Comparison of ENCODE assay signal across 8 cellular contexts in the genomic region with DNA sequence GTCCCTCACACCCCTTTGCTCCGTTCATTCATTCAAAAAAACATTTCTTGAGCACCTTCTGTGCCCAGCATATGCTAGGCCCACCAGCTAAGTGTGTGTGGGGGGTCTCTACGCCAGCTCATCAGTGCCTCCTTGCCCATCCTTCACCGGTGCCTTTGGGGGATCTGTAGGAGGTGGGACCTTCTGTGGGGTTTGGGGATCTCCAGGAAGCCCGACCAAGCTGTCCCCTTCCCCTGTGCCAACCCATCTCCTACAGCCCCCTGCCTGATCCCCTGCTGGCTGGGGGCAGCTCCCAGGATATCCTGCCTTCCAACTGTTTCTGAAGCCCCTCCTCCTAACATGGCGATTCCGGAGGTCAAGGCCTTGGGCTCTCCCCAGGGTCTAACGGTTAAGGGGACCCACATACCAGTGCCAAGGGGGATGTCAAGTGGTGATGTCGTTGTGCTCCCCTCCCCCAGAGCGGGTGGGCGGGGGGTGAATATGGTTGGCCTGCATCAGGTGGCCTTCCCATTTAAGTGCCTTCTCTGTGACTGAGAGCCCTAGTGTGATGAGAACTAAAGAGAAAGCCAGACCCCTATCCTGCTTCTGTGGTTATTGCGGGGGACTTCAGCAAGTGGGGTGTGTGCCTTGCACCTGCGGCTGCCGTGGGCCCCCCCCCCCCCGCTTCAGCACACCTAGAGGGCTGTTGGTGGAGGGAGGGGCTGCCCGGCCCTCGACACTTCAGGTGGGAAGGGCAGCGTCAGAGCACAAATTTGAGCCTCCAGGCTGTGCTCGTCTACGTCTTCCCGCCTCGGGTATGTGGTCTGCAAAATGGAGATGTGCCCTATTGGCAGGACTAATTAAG. TPM values are rescaled to one million over a fixed set of nuclear protein-coding genes. Genes with fewer than 3 reads are reported as not detected.
A peak's percentile ranks its signal among the peaks of the same experiment; 100 is the strongest.
DNase-seq lines count a peak whose midpoint lies in the region; ATAC-seq and TF ChIP-seq lines count a peak whose summit lies in the region.

No MANE protein-coding gene starts in this region.

- intact Hi-C loops in adrenal gland (cut with DNase I), result loop anchor here in 1 of 2 donors (10.0 kb wide), 1 partner anchor 239 kb away; no protein-coding TSS in a partner anchor

- TF ChIP-seq EP300 in suprapubic skin (IDR thresholded peaks at IDR 0.05), result no peak

- no peaks in the 10 kb centered on the region for H3K27me3 ChIP-seq in HL-60 (ENCODE audit: insufficient read depth, poor library complexity, severe bottlenecking)
- H3K27me3 ChIP-seq in adrenal gland, result no peaks in the 10 kb centered on the region
- H3K27me3 ChIP-seq in suprapubic skin, result no peaks in the 10 kb centered on the region

- ATAC-seq in left lobe of liver (no peak), GM18867 (IDR thresholded peaks at IDR 0.05; ENCODE audit: unreplicated experiment) (no peak)

- TF ChIP-seq CTCF in HL-60 (IDR thresholded peaks at IDR 0.05; ENCODE audit: insufficient read depth, low read length), result no peak
- peak in 1 of 6 experiments; percentile 5 for TF ChIP-seq CTCF in adrenal gland (IDR thresholded peaks at IDR 0.05)
- no peak for TF ChIP-seq CTCF in suprapubic skin (IDR thresholded peaks at IDR 0.05)

- H3K4me3 ChIP-seq in HL-60 (replicated peaks; ENCODE audit: insufficient read depth, low read length) (peak overlapping the region; percentile 36), adrenal gland (peak overlapping the region in 2 of 4 donors; percentile 13 to 31), suprapubic skin (peak overlapping the region; percentile 47)

- H3K27ac ChIP-seq in HL-60 (replicated peaks), result peak overlapping the region; percentile 75
- peak overlapping the region; percentile 46 to 94 (median 68) for H3K27ac ChIP-seq in adrenal gland
- peak overlapping the region; percentile 76 for H3K27ac ChIP-seq in suprapubic skin

- H3K36me3 ChIP-seq in adrenal gland (replicated peaks in 1 of 2) (peaks cover 0 to 34% of the 10 kb centered on the region in 2 donors), suprapubic skin (peaks cover 32% of the 10 kb centered on the region)

- peak; percentile 28 for DNase-seq in activated CD4-positive, alpha-beta T cell treated with anti-CD3 and anti-CD28 coated beads for 48 hours
- DNase-seq in activated CD4-positive, alpha-beta T cell treated with anti-CD3 and anti-CD28 coated beads, Interleukin-2, amount 50 U/mL, for 1 hour, result no peak
- peak in 1 of 2 experiments; percentile 33 for DNase-seq in HL-60 (ENCODE audit: low read depth in 1 of 2, low spot score in 1 of 2)
- DNase-seq in adrenal gland, result peak in 5 of 7 donors; percentile 47 to 77 (median 68)
- peak; percentile 66 for DNase-seq in left lobe of liver (ENCODE audit: low spot score)
- peak in 1 of 2 donors; percentile 75 for DNase-seq in suprapubic skin (ENCODE audit: low spot score in 2 of 2)
- DNase-seq in NCI-H2171 (lab: John Stamatoyannopoulos, UW), result no peak

- H3K9me3 ChIP-seq in adrenal gland (replicated peaks in 1 of 3) (no peaks in the 10 kb centered on the region), suprapubic skin (no peaks in the 10 kb centered on the region)

- WGBS in adrenal gland, 4 donors, result 12 to 16% (median 15%) methylated on average over 8 to 21 of the region's 21 CpGs
- 31% methylated on average over 11 of the region's 21 CpGs for WGBS in suprapubic skin

- H3K4me1 ChIP-seq in adrenal gland (replicated peaks in 1 of 2), result peaks cover 17 to 49% of the 10 kb centered on the region in 2 donors
- H3K4me1 ChIP-seq in suprapubic skin, result peaks cover 69% of the 10 kb centered on the region

- TF ChIP-seq POLR2A in adrenal gland (IDR thresholded peaks at IDR 0.05) (no peak), suprapubic skin (IDR thresholded peaks at IDR 0.05) (no peak)

RNA-seq across cellular contexts. Expression of gene CTDSP1, which starts 5.9 kb away (rescaled TPM):
- 100 to 1,000 TPM in 6 of 8 donors, 10 to 100 TPM in 2; 62.7 to 161 (median 124) TPM for total RNA-seq in adrenal gland
- 100 to 1,000 TPM in 1 of 3 donors, 10 to 100 TPM in 2; 34.0 to 119 (median 98.9) TPM for polyA plus RNA-seq in adrenal gland
- total RNA-seq in left lobe of liver, result 105 TPM
- 100 to 1,000 TPM in 2 of 4 donors, 10 to 100 TPM in 2; 70.3 to 140 (median 99.5) TPM for total RNA-seq in suprapubic skin

RNA-seq across cellular contexts. Expression of gene VIL1, which starts 13.3 kb away (rescaled TPM):
- under 1 TPM in 2 of 8 donors, not detected in 6; 0.47 to 0.53 TPM for total RNA-seq in adrenal gland
- polyA plus RNA-seq in adrenal gland, result under 1 TPM; 0.09 to 0.40 (median 0.10) TPM
- 2.6 TPM for total RNA-seq in left lobe of liver
- 1 to 10 TPM in 2 of 4 donors, under 1 TPM in 2; 0.21 to 3.3 (median 1.1) TPM for total RNA-seq in suprapubic skin

RNA-seq across cellular contexts. Expression of gene SLC11A1, which starts 23.5 kb away (rescaled TPM):
- total RNA-seq in adrenal gland (10 to 100 TPM in 7 of 8 donors, 1 to 10 TPM in 1; 6.2 to 83.6 (median 40.0) TPM), left lobe of liver (3.3 TPM), suprapubic skin (10 to 100 TPM in 2 of 4 donors, 1 to 10 TPM in 1, under 1 TPM in 1; 0.78 to 16.1 (median 7.6) TPM)
- polyA plus RNA-seq in adrenal gland, result 10 to 100 TPM in 2 of 3 donors, 1 to 10 TPM in 1; 6.3 to 89.9 (median 31.8) TPM

RNA-seq across cellular contexts. Expression of gene CATIP, which starts 48.9 kb away (rescaled TPM):
- total RNA-seq in adrenal gland (1 to 10 TPM in 1 of 8 donors, under 1 TPM in 3, not detected in 4; 0.46 to 3.2 (median 0.57) TPM), left lobe of liver (not detected), suprapubic skin (not detected)
- 1 to 10 TPM in 1 of 3 donors, under 1 TPM in 2; 0.11 to 2.4 (median 0.27) TPM for polyA plus RNA-seq in adrenal gland

Comparison
In these comparisons a context has a peak if more than half of its experiments do, and no peak if none do; other contexts are left out.
1. DNase-seq: peak in activated CD4-positive, alpha-beta T cell treated with anti-CD3 and anti-CD28 coated beads for 48 hours (single experiment), adrenal gland (5 of 7) and left lobe of liver (single experiment); none in activated CD4-positive, alpha-beta T cell treated with anti-CD3 and anti-CD28 coated beads, Interleukin-2, amount 50 U/mL, for 1 hour (single experiment) and NCI-H2171 (single experiment).
2. Peak in every context shown above with its lines, with median percentiles within 50 percentile points of each other: H3K27ac ChIP-seq.